In the genomic region with DNA sequence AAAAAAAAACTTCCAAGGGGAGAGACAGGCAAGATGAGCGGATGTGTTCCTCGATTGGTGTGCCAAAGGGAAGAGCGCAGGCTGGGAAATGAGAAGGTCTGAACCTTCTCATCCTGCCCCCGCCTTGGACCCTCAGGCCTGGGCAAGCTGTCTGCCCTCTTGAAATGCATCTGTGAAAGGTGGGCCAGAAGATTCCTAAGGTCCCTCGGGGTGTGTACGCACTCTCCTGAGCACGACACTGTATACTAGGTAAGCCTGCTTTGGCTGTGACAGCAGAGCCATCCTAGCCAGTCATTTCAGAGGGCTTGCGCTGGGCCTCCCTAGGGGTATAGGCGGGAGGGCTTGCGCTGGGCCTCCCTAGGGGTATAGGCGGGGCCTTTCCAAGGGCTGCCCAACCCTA, we compare ENCODE assay signal across 18 cellular contexts. TPM values are rescaled to one million over a fixed set of nuclear protein-coding genes. Genes with fewer than 3 reads are reported as not detected.
DNase-seq lines count a peak whose midpoint lies in the region; ATAC-seq and TF ChIP-seq lines count a peak whose summit lies in the region.
"Had no signal": no experiment of that assay in that cellular context is flagged by ENCODE, and none has a peak within 500 bp of the region (broad histone marks: within the 10 kb centered on the region; RNA-seq: fewer than 3 reads in every experiment).

No MANE protein-coding gene starts in this region.

- peaks cover 65% of the 10 kb centered on the region for H3K4me1 ChIP-seq in HUES48 (ENCODE audit: control insufficient read depth, insufficient read depth, low read length)
- H3K4me1 ChIP-seq in esophagus muscularis mucosa, result peaks cover 0 to 35% (median 8%) of the 10 kb centered on the region in 4 donors
- H3K4me1 ChIP-seq in right cardiac atrium (ENCODE audit: control insufficient read depth, insufficient read depth, low read length), result peaks cover 4% of the 10 kb centered on the region
- H3K4me1 ChIP-seq in gastrocnemius medialis, result peaks cover 0 to 13% of the 10 kb centered on the region in 2 donors

- TF ChIP-seq CTCF in esophagus muscularis mucosa (IDR thresholded peaks at IDR 0.05) (no peak), gastrocnemius medialis (IDR thresholded peaks at IDR 0.05 in 4 of 5, conservative IDR thresholded peaks at IDR 0.05 in 1 of 5) (no peak)

- WGBS in esophagus muscularis mucosa, result 90% methylated on average over 8 of the region's 11 CpGs
- WGBS in right cardiac atrium, result 70% methylated on average over 11 of the region's 11 CpGs

- H3K4me3 ChIP-seq in HUES48 (ENCODE audit: low read depth, low read length) (no peak overlapping the region), esophagus muscularis mucosa (no peak overlapping the region), right cardiac atrium (ENCODE audit: low read length) (no peak overlapping the region), gastrocnemius medialis (no peak overlapping the region)
- H3K4me3 ChIP-seq: A549 had no signal

- peaks cover 6% of the 10 kb centered on the region for H3K4me1 Mint-ChIP-seq in stimulated activated effector memory CD8-positive, alpha-beta T cell treated with anti-CD3 and anti-CD28 coated beads, Interleukin-12 subunit alpha, Interleukin-12 subunit beta, amount 100 ng/mL, for 72 hours

- intact Hi-C loops in esophagus muscularis mucosa (cut with DNase I), result no loop called here
- intact Hi-C loops in right cardiac atrium (cut with DNase I), result no loop called here
- intact Hi-C loops in gastrocnemius medialis (cut with DNase I; ENCODE audit: low total_unique reads), result no loop called here
- intact Hi-C loops in left colon (cut with DNase I, micrococcal nuclease), result no loop called here

- H3K27me3 ChIP-seq in HUES48 (ENCODE audit: control insufficient read depth, insufficient read depth, low read length), result no peaks in the 10 kb centered on the region
- H3K27me3 ChIP-seq in esophagus muscularis mucosa, result no peaks in the 10 kb centered on the region
- no peaks in the 10 kb centered on the region for H3K27me3 ChIP-seq in right cardiac atrium (ENCODE audit: control insufficient read depth, insufficient read depth)
- no peaks in the 10 kb centered on the region for H3K27me3 ChIP-seq in gastrocnemius medialis

- H3K36me3 ChIP-seq in HUES48 (ENCODE audit: control insufficient read depth, insufficient read depth, low read length) (peaks cover 65% of the 10 kb centered on the region), esophagus muscularis mucosa (no peaks in the 10 kb centered on the region), gastrocnemius medialis (no peaks in the 10 kb centered on the region)

- in situ Hi-C loops in gastrocnemius medialis (cut with MboI; ENCODE audit: low sequenced_read_pairs in 4 of 4), result no loop called here

- H3K36me3 Mint-ChIP-seq in stimulated activated effector memory CD8-positive, alpha-beta T cell treated with anti-CD3 and anti-CD28 coated beads, Interleukin-12 subunit alpha, Interleukin-12 subunit beta, amount 100 ng/mL, for 72 hours, result no peaks in the 10 kb centered on the region

- H3K27ac Mint-ChIP-seq in stimulated activated effector memory CD8-positive, alpha-beta T cell treated with anti-CD3 and anti-CD28 coated beads, Interleukin-12 subunit alpha, Interleukin-12 subunit beta, amount 100 ng/mL, for 72 hours, result no peak overlapping the region

- no peak for TF ChIP-seq EP300 in esophagus muscularis mucosa (IDR thresholded peaks at IDR 0.05)

- no peaks in the 10 kb centered on the region for H3K9me3 Mint-ChIP-seq in stimulated activated effector memory CD8-positive, alpha-beta T cell treated with anti-CD3 and anti-CD28 coated beads, Interleukin-12 subunit alpha, Interleukin-12 subunit beta, amount 100 ng/mL, for 72 hours

- ATAC-seq in right cardiac atrium, result peak in 1 of 2 donors; percentile 46
- no peak for ATAC-seq in gastrocnemius medialis
- ATAC-seq in GM19452 (IDR thresholded peaks at IDR 0.05; ENCODE audit: unreplicated experiment), result no peak
- ATAC-seq in stimulated activated effector memory CD8-positive, alpha-beta T cell treated with anti-CD3 and anti-CD28 coated beads, Interleukin-12 subunit alpha, Interleukin-12 subunit beta, amount 100 ng/mL, for 72 hours, result no peak
- ATAC-seq in left colon, result no peak
- ATAC-seq: A549 had no signal

- H3K4me3 Mint-ChIP-seq in stimulated activated effector memory CD8-positive, alpha-beta T cell treated with anti-CD3 and anti-CD28 coated beads, Interleukin-12 subunit alpha, Interleukin-12 subunit beta, amount 100 ng/mL, for 72 hours, result no peak overlapping the region

- no peak overlapping the region for H3K9ac ChIP-seq in HUES48 (ENCODE audit: low read depth, low read length)

- TF ChIP-seq POLR2A in esophagus muscularis mucosa (IDR thresholded peaks at IDR 0.05; ENCODE audit: low read depth), result no peak
- TF ChIP-seq POLR2A in gastrocnemius medialis (IDR thresholded peaks at IDR 0.05), result no peak

- no peaks in the 10 kb centered on the region for H3K9me3 ChIP-seq in HUES48 (ENCODE audit: control insufficient read depth, insufficient read depth, low read length)
- no peaks in the 10 kb centered on the region for H3K9me3 ChIP-seq in esophagus muscularis mucosa
- H3K9me3 ChIP-seq in right cardiac atrium (ENCODE audit: control insufficient read depth, low read length), result no peaks in the 10 kb centered on the region
- H3K9me3 ChIP-seq in gastrocnemius medialis, result no peaks in the 10 kb centered on the region
- H3K9me3 ChIP-seq: A549 had no signal

- DNase-seq in esophagus muscularis mucosa (ENCODE audit: extremely low spot score), result no peak
- no peak for DNase-seq in right cardiac atrium
- DNase-seq in gastrocnemius medialis, result no peak
- DNase-seq in activated CD4-positive, alpha-beta T cell treated with anti-CD3 and anti-CD28 coated beads, Interleukin-2, amount 50 U/mL, for 48 hours, result no peak
- no peak for DNase-seq in stimulated activated effector memory CD8-positive, alpha-beta T cell treated with anti-CD3 and anti-CD28 coated beads, Interleukin-12 subunit alpha, Interleukin-12 subunit beta, amount 100 ng/mL, for 72 hours (ENCODE audit: low spot score in 2 of 2)
- no peak for DNase-seq in left colon
- DNase-seq: GOT3, KBM-7, MV-4-11, NCI-H1417, NCI-H2029, NCI-H2171 treated with DMSO at 0.1 percent for 48 hours, NCI-H446 treated with DMSO at 0.1 percent for 48 hours, NCI-H748 treated with DMSO at 0.1 percent for 48 hours had no signal

- H3K27ac ChIP-seq in HUES48 (ENCODE audit: low read depth, low read length) (peak overlapping the region; percentile 54), esophagus muscularis mucosa (replicated peaks in 1 of 4) (peak overlapping the region in 3 of 4 donors; percentile 3 to 14 (median 13)), right cardiac atrium (ENCODE audit: low read length) (peak overlapping the region; percentile 66), gastrocnemius medialis (peak overlapping the region; percentile 49 to 64 (median 52))
- H3K27ac ChIP-seq: A549, RWPE1 had no signal

RNA-seq across cellular contexts. Expression of a gene that starts 26.8 kb away (rescaled TPM):
- total RNA-seq in esophagus muscularis mucosa (10 to 100 TPM; 24.5 to 40.3 (median 31.3) TPM), right cardiac atrium (10 to 100 TPM; 60.7 to 81.1 (median 63.9) TPM), gastrocnemius medialis (10 to 100 TPM in 3 of 4 donors, 1 to 10 TPM in 1; 7.9 to 21.3 (median 13.2) TPM), left colon (10 to 100 TPM in 1 of 2 donors, 1 to 10 TPM in 1; 9.2 to 13.7 TPM)
- 29.1 TPM for polyA plus RNA-seq in right cardiac atrium

Comparison
In these comparisons a context has a peak if more than half of its experiments do, and no peak if none do; other contexts are left out.
1. H3K27ac ChIP-seq: peak in every context shown above with its lines; median percentile 66 in right cardiac atrium; 54 in HUES48; 52 in gastrocnemius medialis; 13 in esophagus muscularis mucosa.